11 cellular contexts compared by ENCODE assay signal in genomic region chr12:42756841-42757661, GRCh38.
DNase-seq lines count a peak whose midpoint lies in the region; ATAC-seq and TF ChIP-seq lines count a peak whose summit lies in the region.
"Had no signal": no experiment of that assay in that cellular context is flagged by ENCODE, and none has a peak within 500 bp of the region (broad histone marks: within the 10 kb centered on the region; RNA-seq: fewer than 3 reads in every experiment).

No MANE protein-coding gene starts in this region.

- no peak overlapping the region for H4K91ac ChIP-seq in mesenchymal stem cell (ENCODE audit: low read length)

- H3K79me1 ChIP-seq in mesenchymal stem cell (replicated peaks; ENCODE audit: low read length, poor library complexity, severe bottlenecking): no peaks in the 10 kb centered on the region

- no peak overlapping the region for H2AFZ ChIP-seq in mesenchymal stem cell (ENCODE audit: low read depth, low read length)
- H2AFZ ChIP-seq: parathyroid adenoma had no signal

- no peaks in the 10 kb centered on the region for H3K36me3 Mint-ChIP-seq in naive thymus-derived CD8-positive, alpha-beta T cell

- no peak overlapping the region for H3K27ac Mint-ChIP-seq in naive thymus-derived CD8-positive, alpha-beta T cell
- H3K27ac Mint-ChIP-seq: activated T-helper 17 cell treated with anti-CD3 and anti-CD28 coated beads, Interleukin-2, amount 50 U/mL, for 72 hours had no signal

- 23% methylated on average over 11 of the region's 11 CpGs for WGBS in mesenchymal stem cell

- in situ Hi-C loops in astrocyte of the spinal cord (cut with HindIII; ENCODE audit: low sequenced_read_pairs): no loop called here

- peak overlapping the region; percentile 31 for H3K9ac ChIP-seq in mesenchymal stem cell (ENCODE audit: low read length)
- H3K9ac ChIP-seq: parathyroid adenoma had no signal

- peaks cover 3% of the 10 kb centered on the region for H3K4me1 ChIP-seq in mesenchymal stem cell (ENCODE audit: control insufficient read depth, insufficient read depth, low read depth, low read length)

- TF ChIP-seq CTCF in astrocyte of the spinal cord (IDR thresholded peaks at IDR 0.05; ENCODE audit: low read depth, low read length): no peak

- peak overlapping the region; percentile 99 for H2BK5ac ChIP-seq in mesenchymal stem cell (ENCODE audit: low read depth, low read length, poor library complexity, severe bottlenecking)

- H2BK15ac ChIP-seq in mesenchymal stem cell (ENCODE audit: low read depth, poor library complexity, severe bottlenecking): no peak overlapping the region

- H3K27me3 Mint-ChIP-seq in naive thymus-derived CD8-positive, alpha-beta T cell: peaks cover 0 to 3% (median 0%) of the 10 kb centered on the region in 5 donors
- H3K27me3 Mint-ChIP-seq: activated T-helper 17 cell treated with anti-CD3 and anti-CD28 coated beads, Interleukin-2, amount 50 U/mL, for 72 hours had no signal

- H3K4me3 Mint-ChIP-seq in naive thymus-derived CD8-positive, alpha-beta T cell: no peak overlapping the region
- H3K4me3 Mint-ChIP-seq: activated T-helper 17 cell treated with anti-CD3 and anti-CD28 coated beads, Interleukin-2, amount 50 U/mL, for 72 hours had no signal

- H3K4me3 ChIP-seq in astrocyte of the spinal cord (ENCODE audit: low read depth, low read length) (no peak overlapping the region), mesenchymal stem cell (ENCODE audit: insufficient read depth in 1 of 2, low read depth in 1 of 2, low read length in 2 of 2) (no peak overlapping the region)

- DNase-seq in ELF-1 (ENCODE audit: low read depth, low spot score): peak; percentile 94
- DNase-seq in astrocyte of the spinal cord (ENCODE audit: low read depth, low spot score): peak; percentile 98
- peak; percentile 66 for DNase-seq in mesenchymal stem cell
- DNase-seq in stimulated activated CD4-positive, alpha-beta T cell treated with anti-CD3 and anti-CD28 coated beads, Interleukin-2, amount 100 ng/mL, for 24 hours: no peak
- DNase-seq in naive thymus-derived CD8-positive, alpha-beta T cell: no peak
- no peak for DNase-seq in NCI-H187 (lab: John Stamatoyannopoulos, UW)
- no peak for DNase-seq in T-helper 2 cell
- DNase-seq: NCI-H1048 had no signal

- H4K8ac ChIP-seq in mesenchymal stem cell (ENCODE audit: low read length): no peak overlapping the region

- H3K4me1 Mint-ChIP-seq in naive thymus-derived CD8-positive, alpha-beta T cell: no peaks in the 10 kb centered on the region
- H3K4me1 Mint-ChIP-seq: activated T-helper 17 cell treated with anti-CD3 and anti-CD28 coated beads, Interleukin-2, amount 50 U/mL, for 72 hours had no signal

- H3K4me2 ChIP-seq in mesenchymal stem cell (ENCODE audit: low read length, poor library complexity, severe bottlenecking): no peak overlapping the region

- peak overlapping the region in 1 of 2 experiments; percentile 38 for H3K18ac ChIP-seq in mesenchymal stem cell (ENCODE audit: low read depth in 1 of 2, low read length in 2 of 2)

- H3K9me3 Mint-ChIP-seq in naive thymus-derived CD8-positive, alpha-beta T cell: peaks cover 0 to 16% (median 0%) of the 10 kb centered on the region in 9 donors
- H3K9me3 Mint-ChIP-seq: activated T-helper 17 cell treated with anti-CD3 and anti-CD28 coated beads, Interleukin-2, amount 50 U/mL, for 72 hours had no signal

- no peaks in the 10 kb centered on the region for H3K27me3 ChIP-seq in mesenchymal stem cell (ENCODE audit: control insufficient read depth in 1 of 2, insufficient read depth in 1 of 2, low read length in 2 of 2)

- POLR2A ChIA-PET in naive thymus-derived CD8-positive, alpha-beta T cell (lab: Charles Lee): no interaction called here

- ATAC-seq in HG03039 (IDR thresholded peaks at IDR 0.05; ENCODE audit: unreplicated experiment): peak; percentile 46
- ATAC-seq in naive thymus-derived CD8-positive, alpha-beta T cell: no peak
- ATAC-seq: activated T-helper 17 cell treated with anti-CD3 and anti-CD28 coated beads, Interleukin-2, amount 50 U/mL, for 72 hours had no signal

- H2AK5ac ChIP-seq in mesenchymal stem cell (ENCODE audit: low read length, severe bottlenecking): peak overlapping the region; percentile 97

- H3K36me3 ChIP-seq in mesenchymal stem cell (ENCODE audit: control insufficient read depth in 1 of 2, insufficient read depth in 2 of 2, low read depth in 1 of 2, low read length in 2 of 2): no peaks in the 10 kb centered on the region

- no peak overlapping the region for H2BK12ac ChIP-seq in mesenchymal stem cell (ENCODE audit: low read length in 2 of 2)

- H2BK120ac ChIP-seq in mesenchymal stem cell (ENCODE audit: low read depth, low read length): no peak overlapping the region

- no peaks in the 10 kb centered on the region for H3K9me3 ChIP-seq in mesenchymal stem cell (ENCODE audit: control insufficient read depth, low read length)

- peak overlapping the region; percentile 99 for H3K27ac ChIP-seq in mesenchymal stem cell (ENCODE audit: low read length, poor library complexity, severe bottlenecking)
- H3K27ac ChIP-seq: parathyroid adenoma had no signal

- no peak overlapping the region for H3K14ac ChIP-seq in mesenchymal stem cell (ENCODE audit: low read length in 2 of 2)

- H3K4ac ChIP-seq in mesenchymal stem cell (ENCODE audit: low read depth in 1 of 2, low read length in 2 of 2): no peak overlapping the region

- no peak overlapping the region for H3K23ac ChIP-seq in mesenchymal stem cell (ENCODE audit: low read length in 2 of 2)

Comparison
In these comparisons a context has a peak if more than half of its experiments do, and no peak if none do; other contexts are left out.
1. DNase-seq: peak in ELF-1 (single experiment), astrocyte of the spinal cord (single experiment) and mesenchymal stem cell (single experiment); none in stimulated activated CD4-positive, alpha-beta T cell treated with anti-CD3 and anti-CD28 coated beads, Interleukin-2, amount 100 ng/mL, for 24 hours (0 of 2), naive thymus-derived CD8-positive, alpha-beta T cell (0 of 10), NCI-H187 (0 of 2) and T-helper 2 cell (0 of 5).